In genomic region chr1:79568411-79568810, GRCh38 we compare ENCODE assay signal across 26 cellular contexts.
DNase-seq lines count a peak whose midpoint lies in the region; ATAC-seq and TF ChIP-seq lines count a peak whose summit lies in the region.
"Had no signal": no experiment of that assay in that cellular context is flagged by ENCODE, and none has a peak within 500 bp of the region (broad histone marks: within the 10 kb centered on the region; RNA-seq: fewer than 3 reads in every experiment).

No MANE protein-coding gene starts in this region.

- no peak overlapping the region for H3K9ac ChIP-seq in PC-3 (ENCODE audit: low read length)

- H3K4me1 ChIP-seq in PC-3 (ENCODE audit: insufficient read depth, low read length) (no peaks in the 10 kb centered on the region), BE2C (no peaks in the 10 kb centered on the region)
- H3K4me1 ChIP-seq: heart left ventricle, left ventricle myocardium inferior, pancreas, Peyer's patch, right lobe of liver had no signal

- no peaks in the 10 kb centered on the region for H3K79me2 ChIP-seq in PC-3 (ENCODE audit: low read length)

- no peak overlapping the region for H3K27ac ChIP-seq in PC-3 (ENCODE audit: low read length)
- H3K27ac ChIP-seq: esophagus muscularis mucosa, heart left ventricle, left ventricle myocardium inferior, pancreas, Peyer's patch, right lobe of liver had no signal

- POLR2A ChIA-PET in PC-3 (lab: Charles Lee; ENCODE audit: unreplicated experiment), result no interaction called here

- CTCF ChIA-PET in PC-3 (lab: Charles Lee), result no interaction called here

- no peak for TF ChIP-seq CTCF in PC-3 (conservative IDR thresholded peaks at IDR 0.05; ENCODE audit: low read depth, low read length)
- no peak for TF ChIP-seq CTCF in glutamatergic neuron (IDR thresholded peaks at IDR 0.05; ENCODE audit: partially characterized antibody, unreplicated experiment)
- TF ChIP-seq CTCF in BE2C (IDR thresholded peaks at IDR 0.05; ENCODE audit: low read depth, low read length), result no peak

- no peak overlapping the region for H2AFZ ChIP-seq in PC-3 (ENCODE audit: low read length)

- H3K27ac Mint-ChIP-seq in glutamatergic neuron (ENCODE audit: unreplicated experiment), result no peak overlapping the region
- H3K27ac Mint-ChIP-seq: activated T-cell treated with anti-CD3 and anti-CD28 coated beads, Interleukin-2, amount 50 U/mL, for 72 hours; CD4-positive, CD25-positive, alpha-beta regulatory T cell; natural killer cell treated with Interleukin-12 subunit alpha and Interleukin-12 subunit beta and Interleukin-15 and Interleukin-18, amount 100 ng/mL, for 72 hours; T-helper 17 cell had no signal

- no peak overlapping the region for H3K4me2 ChIP-seq in PC-3 (ENCODE audit: low read length)

- intact Hi-C loops in PC-3 (cut with micrococcal nuclease), result no loop called here

- peak; percentile 50 for ATAC-seq in PC-3
- ATAC-seq in GM21390 (IDR thresholded peaks at IDR 0.05; ENCODE audit: unreplicated experiment), result no peak
- ATAC-seq: activated T-cell treated with anti-CD3 and anti-CD28 coated beads, Interleukin-2, amount 50 U/mL, for 72 hours; heart left ventricle; natural killer cell treated with Interleukin-12 subunit alpha and Interleukin-12 subunit beta and Interleukin-15 and Interleukin-18, amount 100 ng/mL, for 72 hours; pancreas; right lobe of liver; T-helper 17 cell had no signal

- H3K4me3 ChIP-seq in PC-3 (ENCODE audit: low read length) (no peak overlapping the region), BE2C (ENCODE audit: low read depth, low read length) (no peak overlapping the region)
- H3K4me3 ChIP-seq: esophagus muscularis mucosa, heart left ventricle, left ventricle myocardium inferior, pancreas, Peyer's patch, right lobe of liver had no signal

- H3K9me2 ChIP-seq in PC-3 (replicated peaks; ENCODE audit: low read length), result no peaks in the 10 kb centered on the region

- no peaks in the 10 kb centered on the region for H3K4me1 Mint-ChIP-seq in glutamatergic neuron (ENCODE audit: low read depth, unreplicated experiment)
- H3K4me1 Mint-ChIP-seq: CD4-positive, CD25-positive, alpha-beta regulatory T cell; T-helper 17 cell had no signal

- H3K9me3 Mint-ChIP-seq in glutamatergic neuron (ENCODE audit: unreplicated experiment), result no peaks in the 10 kb centered on the region

- H3K27me3 ChIP-seq in PC-3 (ENCODE audit: low read length) (no peaks in the 10 kb centered on the region), BE2C (no peaks in the 10 kb centered on the region)
- H3K27me3 ChIP-seq: esophagus muscularis mucosa, heart left ventricle, pancreas, Peyer's patch, right lobe of liver had no signal

- no peaks in the 10 kb centered on the region for H3K36me3 Mint-ChIP-seq in glutamatergic neuron (ENCODE audit: unreplicated experiment)
- H3K36me3 Mint-ChIP-seq: CD4-positive, CD25-positive, alpha-beta regulatory T cell had no signal

- DNase-seq in ELR (ENCODE audit: low read depth) (peak; percentile 6), PC-3 (peak; percentile 34), fibroblast of gingiva (ENCODE audit: low read depth) (peak; percentile 51), middle frontal gyrus (ENCODE audit: extremely low spot score, low spot score) (peak; percentile 10), glutamatergic neuron (no peak), BE2C (no peak)
- DNase-seq: activated CD4-positive, alpha-beta T cell treated with anti-CD3 and anti-CD28 coated beads for 48 hours; activated naive CD4-positive, alpha-beta T cell treated with anti-CD3 and anti-CD28 coated beads, Interleukin-2, amount 50 U/mL, for 16 hours; activated T-cell treated with anti-CD3 and anti-CD28 coated beads, Interleukin-2, amount 50 U/mL, for 72 hours; aorta; CD4-positive, CD25-positive, alpha-beta regulatory T cell; effector memory CD4-positive, alpha-beta T cell; heart left ventricle; left ventricle myocardium inferior; midbrain; NCI-H2081; NCI-H446; NK-92 treated with Interleukin-12 subunit alpha and Interleukin-12 subunit beta, amount 100 ng/mL, for 24 hours; pancreas; Peyer's patch; right lobe of liver; stimulated activated CD8-positive, alpha-beta memory T cell treated with anti-CD3 and anti-CD28 coated beads, Interleukin-4, amount 100 ng/mL, for 48 hours; T-helper 17 cell had no signal

- H4K20me1 ChIP-seq in PC-3 (ENCODE audit: low read length), result no peaks in the 10 kb centered on the region

- H3K4me3 Mint-ChIP-seq in glutamatergic neuron (ENCODE audit: unreplicated experiment), result no peak overlapping the region
- H3K4me3 Mint-ChIP-seq: activated T-cell treated with anti-CD3 and anti-CD28 coated beads, Interleukin-2, amount 50 U/mL, for 72 hours; natural killer cell treated with Interleukin-12 subunit alpha and Interleukin-12 subunit beta and Interleukin-15 and Interleukin-18, amount 100 ng/mL, for 72 hours; T-helper 17 cell had no signal

- H3K36me3 ChIP-seq in PC-3 (ENCODE audit: low read depth, low read length) (no peaks in the 10 kb centered on the region), BE2C (no peaks in the 10 kb centered on the region)
- H3K36me3 ChIP-seq: esophagus muscularis mucosa, heart left ventricle, left ventricle myocardium inferior, pancreas, Peyer's patch, right lobe of liver had no signal

- BruUV-seq in PC-3 (replicated peaks; lab: Mats Ljungman, UMichigan), result no TSS peak

- no peaks in the 10 kb centered on the region for H3F3A ChIP-seq in PC-3 (ENCODE audit: low read length, unreplicated experiment)

- no peaks in the 10 kb centered on the region for H3K27me3 Mint-ChIP-seq in glutamatergic neuron (ENCODE audit: unreplicated experiment)
- H3K27me3 Mint-ChIP-seq: CD4-positive, CD25-positive, alpha-beta regulatory T cell; natural killer cell treated with Interleukin-12 subunit alpha and Interleukin-12 subunit beta and Interleukin-15 and Interleukin-18, amount 100 ng/mL, for 72 hours; T-helper 17 cell had no signal

- H3K9me3 ChIP-seq in PC-3 (ENCODE audit: low read length) (no peaks in the 10 kb centered on the region), BE2C (no peaks in the 10 kb centered on the region)
- H3K9me3 ChIP-seq: esophagus muscularis mucosa, pancreas, Peyer's patch, right lobe of liver had no signal

Comparison
In these comparisons a context has a peak if more than half of its experiments do, and no peak if none do; other contexts are left out.
1. DNase-seq: peak in ELR (single experiment), PC-3 (single experiment), fibroblast of gingiva (single experiment) and middle frontal gyrus (single experiment); none in glutamatergic neuron (single experiment) and BE2C (single experiment).